ENCODE assay signal across 8 cellular contexts in genomic region chr11:78798567-78799170, GRCh38.
DNase-seq lines count a peak whose midpoint lies in the region; ATAC-seq and TF ChIP-seq lines count a peak whose summit lies in the region.

No MANE protein-coding gene starts in this region.

- intact Hi-C loops in OCI-LY7 (cut with micrococcal nuclease; ENCODE audit: unreplicated experiment): loop anchor here (10.0 kb wide), 1 partner anchor 154 kb away; no protein-coding TSS in a partner anchor

- TF ChIP-seq CTCF in OCI-LY7 (conservative IDR thresholded peaks at IDR 0.05; ENCODE audit: low read length): peak; percentile 85
- peak; percentile 89 for TF ChIP-seq CTCF in astrocyte of the spinal cord (IDR thresholded peaks at IDR 0.05; ENCODE audit: low read depth, low read length)

- H3K4me1 ChIP-seq in OCI-LY7 (ENCODE audit: insufficient read depth, low read length, poor library complexity, severe bottlenecking): no peaks in the 10 kb centered on the region

- no peak overlapping the region for H3K4me2 ChIP-seq in OCI-LY7 (ENCODE audit: low read length)

- H3K9me3 ChIP-seq in OCI-LY7 (ENCODE audit: low read length): no peaks in the 10 kb centered on the region

- no peak overlapping the region for H3K4me3 ChIP-seq in OCI-LY7 (ENCODE audit: low read depth, low read length, poor library complexity, severe bottlenecking)
- no peak overlapping the region for H3K4me3 ChIP-seq in astrocyte of the spinal cord (ENCODE audit: low read depth, low read length)

- POLR2A ChIA-PET in OCI-LY7 (lab: Charles Lee): interaction anchor here (0.5 kb wide), 1 partner anchor 1081 kb away, joined by 3 read pairs; no protein-coding TSS in a partner anchor

- peak; percentile 82 for ATAC-seq in GM19468 (IDR thresholded peaks at IDR 0.05; ENCODE audit: extremely low read depth, unreplicated experiment)
- ATAC-seq in HG03565 (IDR thresholded peaks at IDR 0.05; ENCODE audit: unreplicated experiment): peak; percentile 93
- no peak for ATAC-seq in GM21737 (IDR thresholded peaks at IDR 0.05; ENCODE audit: unreplicated experiment)

- H4K20me1 ChIP-seq in OCI-LY7 (ENCODE audit: insufficient read depth, low read length): no peaks in the 10 kb centered on the region

- CTCF ChIA-PET in OCI-LY7 (lab: Charles Lee; ENCODE audit: unreplicated experiment): interaction anchor here (0.7 kb wide), 1 partner anchor 69 kb away, joined by 3 read pairs; no protein-coding TSS in a partner anchor

- in situ Hi-C loops in astrocyte of the spinal cord (cut with HindIII; ENCODE audit: low sequenced_read_pairs): no loop called here

- no TSS peak for BruUV-seq in OCI-LY7 (replicated peaks; lab: Mats Ljungman, UMichigan)

- peak; percentile 83 for DNase-seq in Daoy (ENCODE audit: low read depth)
- DNase-seq in OCI-LY7 (ENCODE audit: low spot score): peak; percentile 46
- DNase-seq in astrocyte of the spinal cord (ENCODE audit: low read depth, low spot score): peak; percentile 66
- peak; percentile 79 for DNase-seq in iPS-NIHi7 (ENCODE audit: extremely low spot score)
- peak; percentile 30 to 38 for DNase-seq in stimulated activated CD4-positive, alpha-beta T cell treated with anti-CD3 and anti-CD28 coated beads, Interleukin-2, amount 100 ng/mL, for 48 hours

- no peaks in the 10 kb centered on the region for H3K36me3 ChIP-seq in OCI-LY7 (ENCODE audit: insufficient read depth, low read length)

- no peaks in the 10 kb centered on the region for H3K79me2 ChIP-seq in OCI-LY7 (ENCODE audit: insufficient read depth, low read depth, low read length)

- H3K9me2 ChIP-seq in OCI-LY7 (ENCODE audit: insufficient read depth, low read length): no peaks in the 10 kb centered on the region

- no peak overlapping the region for H2AFZ ChIP-seq in OCI-LY7 (ENCODE audit: low read length)

- no peak overlapping the region for H3K27ac ChIP-seq in OCI-LY7 (ENCODE audit: low read depth, low read length, poor library complexity, severe bottlenecking)
